ENCODE assay signal across 9 cellular contexts in genomic region chr2:200466703-200467418, GRCh38. TPM values are rescaled to one million over a fixed set of nuclear protein-coding genes. Genes with fewer than 3 reads are reported as not detected.
DNase-seq lines count a peak whose midpoint lies in the region; ATAC-seq and TF ChIP-seq lines count a peak whose summit lies in the region.
"Had no signal": no experiment of that assay in that cellular context is flagged by ENCODE, and none has a peak within 500 bp of the region (broad histone marks: within the 10 kb centered on the region; RNA-seq: fewer than 3 reads in every experiment).

No MANE protein-coding gene starts in this region.

- no peaks in the 10 kb centered on the region for H3K4me1 ChIP-seq in GM23338 (ENCODE audit: insufficient read depth)
- H3K4me1 ChIP-seq in Karpas-422 (ENCODE audit: low read length): no peaks in the 10 kb centered on the region
- no peaks in the 10 kb centered on the region for H3K4me1 ChIP-seq in PC-9 (replicated peaks; ENCODE audit: insufficient read depth)

- peaks cover 7% of the 10 kb centered on the region for H3K27me3 Mint-ChIP-seq in GM23338 (ENCODE audit: insufficient read depth, low read depth, poor library complexity)
- no peaks in the 10 kb centered on the region for H3K27me3 Mint-ChIP-seq in activated naive CD4-positive, alpha-beta T cell treated with anti-CD3 and anti-CD28 coated beads for 36 hours (ENCODE audit: low read depth)
- H3K27me3 Mint-ChIP-seq in stimulated activated memory B cell treated with anti-CD40 and anti-IgM and Interleukin-4, amounts not matched to agents 10 μg/mL and 1 μg/mL and 100 μg/mL, for 72 hours: no peaks in the 10 kb centered on the region

- peaks cover 81% of the 10 kb centered on the region for H3K36me3 Mint-ChIP-seq in GM23338 (ENCODE audit: low read depth)
- H3K36me3 Mint-ChIP-seq in activated naive CD4-positive, alpha-beta T cell treated with anti-CD3 and anti-CD28 coated beads for 36 hours (ENCODE audit: low read depth): no peaks in the 10 kb centered on the region
- no peaks in the 10 kb centered on the region for H3K36me3 Mint-ChIP-seq in stimulated activated memory B cell treated with anti-CD40 and anti-IgM and Interleukin-4, amounts not matched to agents 10 μg/mL and 1 μg/mL and 100 μg/mL, for 72 hours

- H3K27ac Mint-ChIP-seq in GM23338: no peak overlapping the region; the same call in 1 of the 2 replicates
- peak overlapping the region; percentile 92 for H3K27ac Mint-ChIP-seq in activated naive CD4-positive, alpha-beta T cell treated with anti-CD3 and anti-CD28 coated beads for 36 hours
- peak overlapping the region; percentile 65 for H3K27ac Mint-ChIP-seq in stimulated activated memory B cell treated with anti-CD40 and anti-IgM and Interleukin-4, amounts not matched to agents 10 μg/mL and 1 μg/mL and 100 μg/mL, for 72 hours

- no peaks in the 10 kb centered on the region for H3K79me2 ChIP-seq in GM23338 (replicated peaks; ENCODE audit: insufficient read depth)
- no peaks in the 10 kb centered on the region for H3K79me2 ChIP-seq in Karpas-422 (ENCODE audit: low read length)
- no peaks in the 10 kb centered on the region for H3K79me2 ChIP-seq in PC-9 (ENCODE audit: low read depth)

- no TSS peak for BruUV-seq in PC-9 (replicated peaks; lab: Mats Ljungman, UMichigan)

- H3K9me2 ChIP-seq in GM23338 (ENCODE audit: insufficient read depth) (no peaks in the 10 kb centered on the region), Karpas-422 (replicated peaks; ENCODE audit: insufficient read depth, low read length) (no peaks in the 10 kb centered on the region), PC-9 (ENCODE audit: insufficient read depth) (no peaks in the 10 kb centered on the region)

- H3K4me3 ChIP-seq in GM23338 (no peak overlapping the region), Karpas-422 (ENCODE audit: low read length) (no peak overlapping the region), PC-9 (no peak overlapping the region)

- H3K9me3 ChIP-seq in Karpas-422 (ENCODE audit: low read length): no peaks in the 10 kb centered on the region
- no peaks in the 10 kb centered on the region for H3K9me3 ChIP-seq in PC-9 (ENCODE audit: insufficient read depth, low read depth)

- H3K4me3 Mint-ChIP-seq in GM23338: no peak overlapping the region
- peak overlapping the region; percentile 68 for H3K4me3 Mint-ChIP-seq in activated naive CD4-positive, alpha-beta T cell treated with anti-CD3 and anti-CD28 coated beads for 36 hours
- H3K4me3 Mint-ChIP-seq in stimulated activated memory B cell treated with anti-CD40 and anti-IgM and Interleukin-4, amounts not matched to agents 10 μg/mL and 1 μg/mL and 100 μg/mL, for 72 hours: peak overlapping the region; percentile 55

- intact Hi-C loops in activated naive CD4-positive, alpha-beta T cell treated with anti-CD3 and anti-CD28 coated beads for 36 hours (cut with micrococcal nuclease): loop anchor here (1.0 to 5.0 kb wide), 11 partner anchors 12 to 556 kb away; partner anchors contain the start of genes BZW1, C2orf69, SGO2 and SPATS2L
- intact Hi-C loops in left colon (cut with DNase I, micrococcal nuclease): loop anchor here in 1 of 2 donors (10.0 kb wide), 1 partner anchor 152 kb away; no protein-coding TSS in a partner anchor
- intact Hi-C loops in PC-9 (cut with micrococcal nuclease; ENCODE audit: unreplicated experiment): no loop called here

- TF ChIP-seq CTCF in GM23338 (conservative IDR thresholded peaks at IDR 0.05; ENCODE audit: low read depth in 2 of 2): no peak
- TF ChIP-seq CTCF in PC-9 (conservative IDR thresholded peaks at IDR 0.05): no peak

- H3K27ac ChIP-seq in GM23338 (ENCODE audit: low read depth) (peak overlapping the region; percentile 68), Karpas-422 (ENCODE audit: low read length) (no peak overlapping the region), PC-9 (no peak overlapping the region)

- no peak for ATAC-seq in GM23338
- peak; percentile 13 for ATAC-seq in left colon
- ATAC-seq in stimulated activated memory B cell treated with anti-CD40 and anti-IgM and Interleukin-4, amounts not matched to agents 10 μg/mL and 1 μg/mL and 100 μg/mL, for 72 hours: peak; percentile 60
- ATAC-seq in HG02840 (IDR thresholded peaks at IDR 0.05; ENCODE audit: low FRiP score, unreplicated experiment): no peak

- H3K27me3 ChIP-seq in GM23338 (ENCODE audit: insufficient read depth) (no peaks in the 10 kb centered on the region), Karpas-422 (ENCODE audit: low read length) (no peaks in the 10 kb centered on the region), PC-9 (ENCODE audit: insufficient read depth, low read depth) (no peaks in the 10 kb centered on the region)

- H3K4me1 Mint-ChIP-seq in GM23338: peaks cover 10% of the 10 kb centered on the region
- H3K4me1 Mint-ChIP-seq in activated naive CD4-positive, alpha-beta T cell treated with anti-CD3 and anti-CD28 coated beads for 36 hours (ENCODE audit: low read depth): peaks cover 57% of the 10 kb centered on the region
- H3K4me1 Mint-ChIP-seq in stimulated activated memory B cell treated with anti-CD40 and anti-IgM and Interleukin-4, amounts not matched to agents 10 μg/mL and 1 μg/mL and 100 μg/mL, for 72 hours: peaks cover 30% of the 10 kb centered on the region

- no peak overlapping the region for H3K4me2 ChIP-seq in GM23338
- H3K4me2 ChIP-seq in Karpas-422 (ENCODE audit: low read depth, low read length, poor library complexity, severe bottlenecking): no peak overlapping the region
- no peak overlapping the region for H3K4me2 ChIP-seq in PC-9

- H4K20me1 ChIP-seq in GM23338 (replicated peaks; ENCODE audit: insufficient read depth) (no peaks in the 10 kb centered on the region), Karpas-422 (ENCODE audit: insufficient read depth, low read depth, low read length) (no peaks in the 10 kb centered on the region), PC-9 (ENCODE audit: insufficient read depth) (no peaks in the 10 kb centered on the region)

- H3K36me3 ChIP-seq in GM23338 (ENCODE audit: insufficient read depth) (peaks cover 26% of the 10 kb centered on the region), Karpas-422 (ENCODE audit: insufficient read depth, low read length) (no peaks in the 10 kb centered on the region), PC-9 (ENCODE audit: low read depth) (peaks cover 23% of the 10 kb centered on the region)

- DNase-seq in GM23338 (ENCODE audit: low spot score): no peak
- peak; percentile 77 for DNase-seq in activated naive CD4-positive, alpha-beta T cell treated with anti-CD3 and anti-CD28 coated beads for 36 hours
- no peak for DNase-seq in left colon
- no peak for DNase-seq in effector CD8-positive, alpha-beta T cell (lab: John Stamatoyannopoulos, UW)
- no peak for DNase-seq in Karpas-422
- DNase-seq in PC-9: no peak
- DNase-seq: activated CD8-positive, alpha-beta memory T cell treated with anti-CD3 and anti-CD28 coated beads, Interleukin-2, amount 50 U/mL, for 4 hours had no signal

- no peak overlapping the region for H3K9ac ChIP-seq in Karpas-422 (ENCODE audit: low read length)

- no peaks in the 10 kb centered on the region for H3F3A ChIP-seq in GM23338 (replicated peaks; ENCODE audit: low read depth)
- no peaks in the 10 kb centered on the region for H3F3A ChIP-seq in PC-9 (ENCODE audit: insufficient read depth, low read depth)

- CTCF ChIA-PET in activated naive CD4-positive, alpha-beta T cell treated with anti-CD3 and anti-CD28 coated beads for 36 hours (lab: Charles Lee): interaction anchor here (0.6 to 2.6 kb wide), 11 partner anchors 12 to 487 kb away, joined by 3 to 12 read pairs (median 4); no protein-coding TSS in a partner anchor
- CTCF ChIA-PET in PC-9 (lab: Charles Lee): no interaction called here

- no peak overlapping the region for H2AFZ ChIP-seq in GM23338
- H2AFZ ChIP-seq in Karpas-422 (ENCODE audit: low read length): no peak overlapping the region
- H2AFZ ChIP-seq in PC-9: no peak overlapping the region

- POLR2A ChIA-PET in PC-9 (lab: Charles Lee; ENCODE audit: unreplicated experiment): no interaction called here

- no peaks in the 10 kb centered on the region for H3K9me3 Mint-ChIP-seq in GM23338
- no peaks in the 10 kb centered on the region for H3K9me3 Mint-ChIP-seq in activated naive CD4-positive, alpha-beta T cell treated with anti-CD3 and anti-CD28 coated beads for 36 hours
- no peaks in the 10 kb centered on the region for H3K9me3 Mint-ChIP-seq in stimulated activated memory B cell treated with anti-CD40 and anti-IgM and Interleukin-4, amounts not matched to agents 10 μg/mL and 1 μg/mL and 100 μg/mL, for 72 hours

RNA-seq across cellular contexts. Expression of gene KCTD18, which starts 43.0 kb away (rescaled TPM):
- 2.0 and 4.7 TPM in 2 replicates for total RNA-seq in GM23338 (2014; rRNA removed; shearing (Covaris generic))
- 2.0 and 3.3 TPM in 2 replicates for polyA plus RNA-seq in GM23338 (2016; fragmentation: Nextera tagmentation; extraction: Ambion mirVana)
- 10 to 100 TPM in 1 of 2 experiments, 1 to 10 TPM in 1; 8.7 to 10.0 TPM for total RNA-seq in activated naive CD4-positive, alpha-beta T cell treated with anti-CD3 and anti-CD28 coated beads for 36 hours
- total RNA-seq in left colon: 10 to 100 TPM; 13.5 to 16.2 TPM
- 24.6 and 28.1 TPM in 2 replicates for total RNA-seq in Karpas-422 (2014; rRNA removed; shearing (Covaris generic); ENCODE audit: low replicate concordance)
- total RNA-seq in PC-9 (2021): 19.6 and 24.0 TPM in 2 replicates

RNA-seq across cellular contexts. Expression of gene SGO2, which starts 59.1 kb away (rescaled TPM):
- total RNA-seq in GM23338 (2014; rRNA removed; shearing (Covaris generic)): 32.6 and 40.4 TPM in 2 replicates
- polyA plus RNA-seq in GM23338 (2016; fragmentation: Nextera tagmentation; extraction: Ambion mirVana): 36.5 and 47.7 TPM in 2 replicates
- 10 to 100 TPM; 39.7 to 40.0 TPM for total RNA-seq in activated naive CD4-positive, alpha-beta T cell treated with anti-CD3 and anti-CD28 coated beads for 36 hours
- total RNA-seq in left colon (1 to 10 TPM; 2.6 to 3.9 TPM), PC-9 (2021) (17.8 and 25.0 TPM in 2 replicates)
- total RNA-seq in Karpas-422 (2014; rRNA removed; shearing (Covaris generic); ENCODE audit: low replicate concordance): 14.3 and 32.3 TPM in 2 replicates

Comparison
In these comparisons a context has a peak if more than half of its experiments do, and no peak if none do; other contexts are left out.
1. ATAC-seq: peak in left colon (single experiment) and stimulated activated memory B cell treated with anti-CD40 and anti-IgM and Interleukin-4, amounts not matched to agents 10 μg/mL and 1 μg/mL and 100 μg/mL, for 72 hours (single experiment); none in GM23338 (single experiment) and HG02840 (single experiment).